1 cellular context compared by ENCODE assay signal in genomic region chr2:9142551-9143263, GRCh38.
TF ChIP-seq lines count a peak whose summit lies in the region.

No MANE protein-coding gene starts in this region.

TF ChIP-seq in K562, 482 proteins besides CTCF, POLR2A, EP300 and RAD21 (continued from another document and continues in another):
- peak; percentile 4 for TF ChIP-seq PRDM10 (IDR thresholded peaks at IDR 0.05; ENCODE audit: partially characterized antibody)
- TF ChIP-seq ETV5 (CRISPR knock-in tag; IDR thresholded peaks at IDR 0.05; ENCODE audit: low read depth): 0 out of 2 replicates have a peak, but pooled peaks have one; percentile 66
- TF ChIP-seq ERF (CRISPR knock-in tag; IDR thresholded peaks at IDR 0.05): 0 out of 2 replicates have a peak, but pooled peaks have one; percentile 22
- peak; percentile 82; the same call in 1 of the 2 replicates for TF ChIP-seq AFF4 (CRISPR knock-in tag; IDR thresholded peaks at IDR 0.05)
- peak; percentile 74; the same call in 1 of the 2 replicates for TF ChIP-seq ZNF24 (IDR thresholded peaks at IDR 0.05)
- TF ChIP-seq NONO (IDR thresholded peaks at IDR 0.05; ENCODE audit: low read depth in 2 of 2, low read length in 1 of 2): no peak
- peak; percentile 66 for TF ChIP-seq TEAD4 (IDR thresholded peaks at IDR 0.05; ENCODE audit: low read length)
- no peak for TF ChIP-seq TEAD4 (CRISPR knock-in tag; IDR thresholded peaks at IDR 0.05; ENCODE audit: borderline replicate concordance)
- peak; percentile 56 to 80; a peak in 2 of 4 replicates for TF ChIP-seq KDM1A (IDR thresholded peaks at IDR 0.05)
- no peak for TF ChIP-seq ZNF3 (CRISPR knock-in tag; IDR thresholded peaks at IDR 0.05)
- peak; percentile 59; the same call in 1 of the 2 replicates for TF ChIP-seq USF1 (CRISPR knock-in tag; IDR thresholded peaks at IDR 0.05)
- no peak for TF ChIP-seq ZNF551 (CRISPR knock-in tag; IDR thresholded peaks at IDR 0.05)
- TF ChIP-seq ZNF449 (CRISPR knock-in tag; IDR thresholded peaks at IDR 0.05): no peak
- TF ChIP-seq RFX1 (IDR thresholded peaks at IDR 0.05): no peak
- TF ChIP-seq NCOR1 (IDR thresholded peaks at IDR 0.05): peak; percentile 72
- TF ChIP-seq ZBTB5 (IDR thresholded peaks at IDR 0.05): no peak
- TF ChIP-seq ARID1B (IDR thresholded peaks at IDR 0.05): peak; percentile 68
- peak; percentile 99 for TF ChIP-seq DEAF1 (CRISPR knock-in tag; IDR thresholded peaks at IDR 0.05)
- TF ChIP-seq GABPA (tag; conservative IDR thresholded peaks at IDR 0.05; ENCODE audit: low read depth): no peak
- TF ChIP-seq KLF1 (tag; IDR thresholded peaks at IDR 0.05): peak; percentile 99
- no peak for TF ChIP-seq SUPT5H (IDR thresholded peaks at IDR 0.05)
- no peak for TF ChIP-seq ZNF280A (IDR thresholded peaks at IDR 0.05; ENCODE audit: low read depth, partially characterized antibody)
- no peak for TF ChIP-seq ILK (tag; IDR thresholded peaks at IDR 0.05; ENCODE audit: borderline replicate concordance, low read depth)
- peak; percentile 38; the same call in 1 of the 2 replicates for TF ChIP-seq KLF6 (CRISPR knock-in tag; IDR thresholded peaks at IDR 0.05; ENCODE audit: borderline replicate concordance)
- TF ChIP-seq HLTF (IDR thresholded peaks at IDR 0.05): no peak
- TF ChIP-seq MNT (conservative IDR thresholded peaks at IDR 0.05): peak; percentile 77 to 89
- TF ChIP-seq FOXA3 (CRISPR knock-in tag; conservative IDR thresholded peaks at IDR 0.05 in 1 of 2, IDR thresholded peaks at IDR 0.05 in 1 of 2): peak in 1 of 2 experiments; percentile 84; a peak in 2 of 4 replicates
- no peak for TF ChIP-seq GTF2F1 (IDR thresholded peaks at IDR 0.05; ENCODE audit: low read depth, low read length)
- TF ChIP-seq ZNF830 (CRISPR knock-in tag; IDR thresholded peaks at IDR 0.05): no peak
- TF ChIP-seq ZNF511 (CRISPR knock-in tag; IDR thresholded peaks at IDR 0.05): 0 out of 2 replicates have a peak, but pooled peaks have one; percentile 38
